In the genomic region with DNA sequence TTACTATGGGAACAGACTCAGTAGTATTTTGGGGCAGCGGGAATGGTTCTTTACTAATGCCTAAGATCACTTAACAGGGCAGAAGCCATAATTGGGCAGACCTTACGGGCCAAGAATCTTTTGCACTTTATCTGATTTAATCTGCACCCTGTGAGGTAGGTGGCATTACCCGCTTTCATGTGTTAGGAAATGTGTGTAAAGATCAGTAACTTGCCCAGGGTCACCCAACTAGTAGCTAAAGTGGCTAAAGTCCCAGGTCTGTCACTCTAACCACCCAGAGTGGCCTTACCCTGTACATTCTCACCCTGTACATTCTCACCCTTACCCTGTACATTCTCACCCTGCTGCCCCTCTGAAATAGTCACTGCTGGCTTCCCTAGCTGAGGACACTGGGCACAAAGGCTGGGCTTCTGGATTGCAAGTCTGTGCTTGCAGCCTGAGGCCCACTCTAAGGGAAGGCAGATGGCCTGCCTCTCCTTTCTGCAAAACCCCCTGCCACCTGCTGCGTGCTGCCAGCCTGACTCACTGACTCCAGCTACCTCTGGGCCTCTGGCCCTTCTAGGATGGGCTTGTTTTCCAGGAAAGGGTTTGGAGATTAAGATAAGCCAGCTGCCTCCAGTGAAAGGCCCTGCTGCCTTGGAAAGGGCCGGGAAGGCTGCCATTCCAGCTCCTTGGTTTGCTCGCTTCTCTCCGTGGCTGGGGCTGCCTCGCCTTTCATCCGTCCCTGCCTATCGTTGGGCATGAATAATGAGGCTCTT, we compare ENCODE assay signal across 11 cellular contexts. TPM values are rescaled to one million over a fixed set of nuclear protein-coding genes. Genes with fewer than 3 reads are reported as not detected.
DNase-seq lines count a peak whose midpoint lies in the region; ATAC-seq, FAIRE-seq and TF ChIP-seq lines count a peak whose summit lies in the region.
"Had no signal": no experiment of that assay in that cellular context is flagged by ENCODE, and none has a peak within 500 bp of the region (broad histone marks: within the 10 kb centered on the region; RNA-seq: fewer than 3 reads in every experiment).

No MANE protein-coding gene starts in this region.

- no peak for TF ChIP-seq POLR2A in HepG2 (IDR thresholded peaks at IDR 0.05; ENCODE audit: insufficient read depth in 1 of 2, low read depth in 2 of 2, low read length in 2 of 2)

- no TSS peak for BruUV-seq in HepG2 (replicated peaks; lab: Mats Ljungman, UMichigan)

- H4K20me1 ChIP-seq in HepG2 (ENCODE audit: insufficient read depth, low read length): no peaks in the 10 kb centered on the region

- no peak for ATAC-seq in HepG2
- no peak for ATAC-seq in lung (ENCODE audit: insufficient read depth, low FRiP score)
- ATAC-seq in HG03108 (IDR thresholded peaks at IDR 0.05; ENCODE audit: unreplicated experiment): no peak

- POLR2A ChIA-PET in HepG2 (lab: Yijun Ruan, JAX): no interaction called here

- in situ Hi-C loops in HepG2 (cut with HindIII; ENCODE audit: extremely low pct_ligation_motif_present, low pct_unique_long_range_greater_than_20kb): no loop called here

- H3K4me3 ChIP-seq in liver (ENCODE audit: low read depth in 1 of 3, low read length in 3 of 3) (no peak overlapping the region), HepG2 (replicated peaks in 1 of 3; ENCODE audit: insufficient read depth in 1 of 3, low read depth in 2 of 3, low read length in 3 of 3) (no peak overlapping the region), lung (no peak overlapping the region)

- no peak overlapping the region for H2AFZ ChIP-seq in HepG2 (ENCODE audit: low read length)

- H3K4me1 ChIP-seq in liver (ENCODE audit: control insufficient read depth in 4 of 4, insufficient read depth in 4 of 4, low read length in 3 of 4): peaks cover 0 to 19% (median 7%) of the 10 kb centered on the region in 4 donors
- H3K4me1 ChIP-seq in HepG2 (ENCODE audit: insufficient read depth, low read length): peaks cover 13% of the 10 kb centered on the region
- H3K4me1 ChIP-seq in lung (ENCODE audit: control insufficient read depth in 2 of 2, insufficient read depth in 2 of 2, low read length in 2 of 2): peaks cover 21 to 24% of the 10 kb centered on the region in 2 donors

- no peak for FAIRE-seq in HepG2 (lab: Jason Lieb, UNC)

- TF ChIP-seq EP300 in HepG2 (IDR thresholded peaks at IDR 0.05; ENCODE audit: low read depth in 2 of 2, low read length in 2 of 2) (no peak), HepG2 (CRISPR knock-in tag; IDR thresholded peaks at IDR 0.05; ENCODE audit: borderline replicate concordance) (no peak)

- no peaks in the 10 kb centered on the region for H3K9me3 ChIP-seq in liver (ENCODE audit: control insufficient read depth in 4 of 4, low read length in 3 of 4)
- no peaks in the 10 kb centered on the region for H3K9me3 ChIP-seq in HepG2 (ENCODE audit: low read length)
- no peaks in the 10 kb centered on the region for H3K9me3 ChIP-seq in lung (ENCODE audit: control insufficient read depth in 2 of 2, insufficient read depth in 1 of 2, low read length in 1 of 2)

- TF ChIP-seq CTCF in liver (IDR thresholded peaks at IDR 0.05; ENCODE audit: low read depth, low read length, missing input control) (no peak), HepG2 (CRISPR knock-in tag; IDR thresholded peaks at IDR 0.05) (no peak), lung (IDR thresholded peaks at IDR 0.05; ENCODE audit: control extremely low read depth, extremely low read depth) (no peak)

- H3K79me2 ChIP-seq in HepG2 (ENCODE audit: insufficient read depth, low read length): no peaks in the 10 kb centered on the region

- peaks cover 0 to 21% (median 9%) of the 10 kb centered on the region in 4 donors for H3K36me3 ChIP-seq in liver (ENCODE audit: control insufficient read depth in 4 of 4, insufficient read depth in 3 of 4, low read depth in 1 of 4, low read length in 3 of 4)
- H3K36me3 ChIP-seq in HepG2 (replicated peaks in 1 of 2; ENCODE audit: control insufficient read depth in 1 of 2, insufficient read depth in 2 of 2, low read length in 2 of 2): no peaks in the 10 kb centered on the region
- no peaks in the 10 kb centered on the region for H3K36me3 ChIP-seq in lung (ENCODE audit: control insufficient read depth in 2 of 2, insufficient read depth in 2 of 2, low read length in 2 of 2)

- H3K27me3 ChIP-seq in liver (ENCODE audit: control insufficient read depth in 4 of 4, insufficient read depth in 4 of 4, low read length in 3 of 4) (no peaks in the 10 kb centered on the region), HepG2 (ENCODE audit: control insufficient read depth in 1 of 2, insufficient read depth in 2 of 2, low read length in 2 of 2) (no peaks in the 10 kb centered on the region), lung (ENCODE audit: control insufficient read depth, insufficient read depth) (no peaks in the 10 kb centered on the region)

- intact Hi-C loops in HepG2 (cut with micrococcal nuclease; ENCODE audit: unreplicated experiment): no loop called here

- DNase-seq in HepG2 (ENCODE audit: low spot score) (no peak), caudate nucleus (lab: John Stamatoyannopoulos, UW) (peak in 19 of 61 donors; percentile 2 to 56 (median 18)), lung (ENCODE audit: low spot score) (no peak), OCI-M1 (lab: John Stamatoyannopoulos, UW) (no peak), cerebellar nuclear complex (lab: John Stamatoyannopoulos, UW) (no peak), iPS-NIHi11 (ENCODE audit: low spot score) (no peak)
- DNase-seq: activated naive CD4-positive, alpha-beta T cell treated with anti-CD3 and anti-CD28 coated beads for 36 hours; foreskin melanocyte; T1000 had no signal

- H3K9ac ChIP-seq in liver (ENCODE audit: low read depth in 1 of 2, low read length in 2 of 2) (no peak overlapping the region), HepG2 (ENCODE audit: insufficient read depth, low read depth, low read length) (no peak overlapping the region)

- WGBS in liver: 73% methylated on average over 10 of the region's 10 CpGs
- 62% methylated on average over 10 of the region's 10 CpGs for WGBS in HepG2 (ENCODE audit: low lambda C conversion rate)
- WGBS in lung, 2 donors: 59 to 72% methylated on average over 10 of the region's 10 CpGs

- no peak overlapping the region for H3K4me2 ChIP-seq in HepG2 (ENCODE audit: low read depth, low read length)

- H3K27ac ChIP-seq in liver (ENCODE audit: low read depth in 1 of 2, low read length in 2 of 2) (peak overlapping the region; percentile 9 to 36), HepG2 (ENCODE audit: extremely low read length, insufficient read depth, low read length) (no peak overlapping the region), caudate nucleus (ENCODE audit: low read depth, low read length) (peak overlapping the region; percentile 56), lung (ENCODE audit: low read depth in 1 of 2, low read length in 1 of 2) (peak overlapping the region; percentile 26 to 89)

- CTCF ChIA-PET in HepG2 (lab: Yijun Ruan, JAX; ENCODE audit: low intra/inter-chr PET ratio, low total read pairs): no interaction called here

- no peak for TF ChIP-seq RAD21 in liver (IDR thresholded peaks at IDR 0.05)
- no peak for TF ChIP-seq RAD21 in HepG2 (CRISPR knock-in tag; IDR thresholded peaks at IDR 0.05)

TF ChIP-seq in liver, 16 proteins besides CTCF, POLR2A, EP300 and RAD21 (continues in another document):
- TF ChIP-seq, protein P1, sequence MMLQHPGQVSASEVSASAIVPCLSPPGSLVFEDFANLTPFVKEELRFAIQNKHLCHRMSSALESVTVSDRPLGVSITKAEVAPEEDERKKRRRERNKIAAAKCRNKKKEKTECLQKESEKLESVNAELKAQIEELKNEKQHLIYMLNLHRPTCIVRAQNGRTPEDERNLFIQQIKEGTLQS (IDR thresholded peaks at IDR 0.05): no peak

TF ChIP-seq in HepG2, 621 proteins besides CTCF, POLR2A, EP300 and RAD21:
- no peak for TF ChIP-seq JARID2 (CRISPR knock-in tag; IDR thresholded peaks at IDR 0.05; ENCODE audit: insufficient replicate concordance)
- no peak for TF ChIP-seq ZNF468 (CRISPR knock-in tag; IDR thresholded peaks at IDR 0.05)
- TF ChIP-seq EEA1 (CRISPR knock-in tag; IDR thresholded peaks at IDR 0.05; ENCODE audit: borderline replicate concordance): no peak

RNA-seq across cellular contexts. Expression of a gene that starts 37.5 kb away (rescaled TPM):
- total RNA-seq in liver: 1 to 10 TPM in 1 of 2 donors, under 1 TPM in 1; 0.50 to 1.8 TPM
- 1 to 10 TPM in 1 of 2 donors, under 1 TPM in 1; 0.64 to 1.3 TPM for polyA plus RNA-seq in liver
- total RNA-seq in HepG2 (2016; rRNA removed; fragmentation: Illumina TruSeq; extraction: Trizol): 0.13 TPM in 1 of 2 replicates, not detected in the other
- total RNA-seq in HepG2 (2016; cell fraction: cytosol; rRNA removed; fragmentation: Illumina TruSeq; extraction: Trizol; ENCODE audit: low read depth): not detected in 2 replicates
- total RNA-seq in HepG2 (2016; cell fraction: insoluble cytoplasmic fraction; rRNA removed; fragmentation: Illumina TruSeq; extraction: Trizol): not detected in 2 replicates
- total RNA-seq in HepG2 (2016; cell fraction: membrane; rRNA removed; fragmentation: Illumina TruSeq; extraction: Trizol): not detected in 2 replicates
- total RNA-seq in HepG2 (2016; cell fraction: nucleus; rRNA removed; fragmentation: Illumina TruSeq; extraction: Trizol): not detected in 2 replicates
- polyA plus RNA-seq in HepG2 (2011; rRNA removed): not detected in 2 replicates
- 0.03 TPM in 1 of 2 replicates, not detected in the other for polyA plus RNA-seq in HepG2 (2011; cell fraction: cytosol; rRNA removed)
- polyA plus RNA-seq in HepG2 (2011; cell fraction: nucleus; rRNA removed): not detected in 2 replicates
- not detected in 2 replicates for polyA plus RNA-seq in HepG2 (2012)
- not detected in 2 replicates for polyA plus RNA-seq in HepG2 (2016; cell fraction: cytosol; fragmentation: Illumina TruSeq; extraction: Trizol; ENCODE audit: low read depth)
- not detected in 2 replicates for polyA plus RNA-seq in HepG2 (2016; cell fraction: insoluble cytoplasmic fraction; fragmentation: Illumina TruSeq; extraction: Trizol; ENCODE audit: low read depth)
- not detected in 2 replicates for polyA plus RNA-seq in HepG2 (2016; cell fraction: membrane; fragmentation: Illumina TruSeq; extraction: Trizol; ENCODE audit: low read depth)
- not detected in 2 replicates for polyA plus RNA-seq in HepG2 (2016; cell fraction: nucleus; fragmentation: Illumina TruSeq; extraction: Trizol; ENCODE audit: insufficient read depth, low read depth)
- polyA minus RNA-seq in HepG2 (2011; rRNA and poly(A)+ RNA removed; ENCODE audit: low replicate concordance): 0.08 and 0.58 TPM in 2 replicates
- not detected in 2 replicates for polyA minus RNA-seq in HepG2 (2011; cell fraction: cytosol; rRNA and poly(A)+ RNA removed)
- polyA minus RNA-seq in HepG2 (2011; cell fraction: nucleus; rRNA and poly(A)+ RNA removed): not detected in 2 replicates
- total RNA-seq in lung: 10 to 100 TPM in 1 of 2 donors, 1 to 10 TPM in 1; 6.9 to 36.9 TPM
- 10 to 100 TPM in 1 of 2 donors, 1 to 10 TPM in 1; 9.0 to 14.2 TPM for polyA plus RNA-seq in lung
